In genomic region chr3:126320517-126321293, GRCh38 we compare ENCODE assay signal across 1 cellular context.
TF ChIP-seq lines count a peak whose summit lies in the region.

No MANE protein-coding gene starts in this region.

TF ChIP-seq in H1, 55 proteins besides CTCF, POLR2A, EP300 and RAD21:
- TF ChIP-seq ZNF274 (IDR thresholded peaks at IDR 0.05; ENCODE audit: borderline replicate concordance, extremely low read depth, low read length) (no peak), E2F6 (IDR thresholded peaks at IDR 0.05) (no peak), JUND (IDR thresholded peaks at IDR 0.05; ENCODE audit: low read length) (no peak), RXRA (IDR thresholded peaks at IDR 0.05; ENCODE audit: insufficient read depth, low read depth, low read length) (no peak), FOSL1 (IDR thresholded peaks at IDR 0.05; ENCODE audit: insufficient read depth, low read depth, low read length) (no peak), HDAC6 (IDR thresholded peaks at IDR 0.05; ENCODE audit: low read depth, low read length) (no peak), CBX5 (IDR thresholded peaks at IDR 0.05; ENCODE audit: low read depth, low read length) (no peak)
